ENCODE assay signal across 8 cellular contexts in the genomic region with DNA sequence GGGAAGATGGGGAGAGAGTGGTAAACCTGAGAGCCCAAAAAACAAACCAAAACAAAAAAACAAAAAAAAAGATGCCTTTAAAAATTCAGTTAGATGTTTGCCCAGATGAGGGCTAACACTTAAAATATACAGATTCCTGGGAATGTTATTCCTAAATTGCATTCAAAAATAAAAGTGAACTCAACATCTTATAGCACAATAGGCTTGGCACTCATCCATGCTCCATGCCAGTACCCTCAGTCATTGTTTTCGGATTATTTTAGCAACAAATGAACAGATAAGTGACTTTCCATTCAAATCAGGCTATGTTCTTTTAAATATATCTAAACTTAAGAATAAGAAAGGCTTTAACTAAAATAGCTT. TPM values are rescaled to one million over a fixed set of nuclear protein-coding genes. Genes with fewer than 3 reads are reported as not detected.
A peak's percentile ranks its signal among the peaks of the same experiment; 100 is the strongest.
DNase-seq lines count a peak whose midpoint lies in the region; TF ChIP-seq lines count a peak whose summit lies in the region.

No MANE protein-coding gene starts in this region.

- DNase-seq in activated naive CD4-positive, alpha-beta T cell treated with anti-CD3 and anti-CD28 coated beads, Interleukin-2, amount 10 ng/mL, durations not matched to agents 7 days and 5 days: no peak
- DNase-seq in activated naive CD4-positive, alpha-beta T cell treated with Interleukin-2 at 50 U/mL for 16 hours: no peak
- peak; percentile 59 for DNase-seq in adipocyte (ENCODE audit: low read depth)
- no peak for DNase-seq in type B pancreatic cell (ENCODE audit: extremely low spot score, unreplicated experiment)
- DNase-seq in retina: no peak
- no peak for DNase-seq in GOT3 (lab: John Stamatoyannopoulos, UW)
- no peak for DNase-seq in activated CD4-positive, alpha-beta T cell treated with anti-CD3 and anti-CD28 coated beads, Interleukin-2, amount 50 U/mL, for 1 hour

- peaks cover 72% of the 10 kb centered on the region for H3K4me1 Mint-ChIP-seq in activated naive CD4-positive, alpha-beta T cell treated with anti-CD3 and anti-CD28 coated beads, Interleukin-2, amount 10 ng/mL, durations not matched to agents 7 days and 5 days
- H3K4me1 Mint-ChIP-seq in type B pancreatic cell (ENCODE audit: unreplicated experiment): peaks cover 64% of the 10 kb centered on the region

- H3K36me3 Mint-ChIP-seq in activated naive CD4-positive, alpha-beta T cell treated with anti-CD3 and anti-CD28 coated beads, Interleukin-2, amount 10 ng/mL, durations not matched to agents 7 days and 5 days: peaks cover 37% of the 10 kb centered on the region
- H3K36me3 Mint-ChIP-seq in type B pancreatic cell: peaks cover 6% of the 10 kb centered on the region

- CTCF ChIA-PET in activated naive CD4-positive, alpha-beta T cell treated with anti-CD3 and anti-CD28 coated beads, Interleukin-2, amount 10 ng/mL, durations not matched to agents 7 days and 5 days (lab: Charles Lee): interaction anchor here (1.6 to 3.0 kb wide), 2 partner anchors 109 to 238 kb away, joined by 4 to 6 read pairs; no protein-coding TSS in a partner anchor

- H3K36me3 ChIP-seq in adipocyte (ENCODE audit: control insufficient read depth, insufficient read depth, low read length, severe bottlenecking): no peaks in the 10 kb centered on the region
- no peaks in the 10 kb centered on the region for H3K36me3 ChIP-seq in liver (ENCODE audit: control insufficient read depth in 4 of 4, insufficient read depth in 3 of 4, low read depth in 1 of 4, low read length in 3 of 4)

- no peak for TF ChIP-seq RAD21 in liver (IDR thresholded peaks at IDR 0.05)

- peak overlapping the region; percentile 97 for H3K27ac Mint-ChIP-seq in activated naive CD4-positive, alpha-beta T cell treated with anti-CD3 and anti-CD28 coated beads, Interleukin-2, amount 10 ng/mL, durations not matched to agents 7 days and 5 days
- peak overlapping the region; percentile 89 for H3K27ac Mint-ChIP-seq in type B pancreatic cell

- H3K4me1 ChIP-seq in adipocyte (ENCODE audit: control insufficient read depth, insufficient read depth, low read length): peaks cover 68% of the 10 kb centered on the region
- H3K4me1 ChIP-seq in liver (ENCODE audit: control insufficient read depth in 4 of 4, insufficient read depth in 4 of 4, low read length in 3 of 4): peaks cover 19 to 77% (median 64%) of the 10 kb centered on the region in 4 donors

- no peaks in the 10 kb centered on the region for H3K9me3 Mint-ChIP-seq in activated naive CD4-positive, alpha-beta T cell treated with anti-CD3 and anti-CD28 coated beads, Interleukin-2, amount 10 ng/mL, durations not matched to agents 7 days and 5 days
- no peaks in the 10 kb centered on the region for H3K9me3 Mint-ChIP-seq in type B pancreatic cell

- peaks cover 7% of the 10 kb centered on the region for H3K27me3 Mint-ChIP-seq in activated naive CD4-positive, alpha-beta T cell treated with anti-CD3 and anti-CD28 coated beads, Interleukin-2, amount 10 ng/mL, durations not matched to agents 7 days and 5 days
- H3K27me3 Mint-ChIP-seq in type B pancreatic cell: no peaks in the 10 kb centered on the region

- H3K4me3 ChIP-seq in adipocyte (ENCODE audit: low read length) (peak overlapping the region; percentile 92), liver (ENCODE audit: low read depth in 1 of 3, low read length in 3 of 3) (no peak overlapping the region)

- H3K9me3 ChIP-seq in adipocyte (ENCODE audit: control insufficient read depth, low read length): no peaks in the 10 kb centered on the region
- no peaks in the 10 kb centered on the region for H3K9me3 ChIP-seq in liver (ENCODE audit: control insufficient read depth in 4 of 4, low read length in 3 of 4)

- 71% methylated on average over 1 of the region's 1 CpG for WGBS in liver

- peak overlapping the region; percentile 72 to 86 for H3K27ac ChIP-seq in liver (ENCODE audit: low read depth in 1 of 2, low read length in 2 of 2)

- peak overlapping the region; percentile 93 for H3K4me3 Mint-ChIP-seq in activated naive CD4-positive, alpha-beta T cell treated with anti-CD3 and anti-CD28 coated beads, Interleukin-2, amount 10 ng/mL, durations not matched to agents 7 days and 5 days
- peak overlapping the region; percentile 97 for H3K4me3 Mint-ChIP-seq in type B pancreatic cell

- no peaks in the 10 kb centered on the region for H3K27me3 ChIP-seq in adipocyte (replicated peaks; ENCODE audit: control insufficient read depth, insufficient read depth, low read length)
- H3K27me3 ChIP-seq in liver (ENCODE audit: control insufficient read depth in 4 of 4, insufficient read depth in 4 of 4, low read length in 3 of 4): no peaks in the 10 kb centered on the region

- peak overlapping the region; percentile 92 for H3K9ac ChIP-seq in adipocyte (ENCODE audit: low read length)
- no peak overlapping the region for H3K9ac ChIP-seq in liver (ENCODE audit: low read depth in 1 of 2, low read length in 2 of 2)

- TF ChIP-seq CTCF in liver (IDR thresholded peaks at IDR 0.05; ENCODE audit: low read depth, low read length, missing input control) (no peak), type B pancreatic cell (conservative IDR thresholded peaks at IDR 0.05) (no peak)

TF ChIP-seq in liver, 16 proteins besides CTCF, POLR2A, EP300 and RAD21:
- TF ChIP-seq HNF4G (IDR thresholded peaks at IDR 0.05) (no peak), RXRA (IDR thresholded peaks at IDR 0.05) (no peak), SP1 (IDR thresholded peaks at IDR 0.05) (no peak), NR2F2 (IDR thresholded peaks at IDR 0.05) (no peak)
- TF ChIP-seq, protein P1, sequence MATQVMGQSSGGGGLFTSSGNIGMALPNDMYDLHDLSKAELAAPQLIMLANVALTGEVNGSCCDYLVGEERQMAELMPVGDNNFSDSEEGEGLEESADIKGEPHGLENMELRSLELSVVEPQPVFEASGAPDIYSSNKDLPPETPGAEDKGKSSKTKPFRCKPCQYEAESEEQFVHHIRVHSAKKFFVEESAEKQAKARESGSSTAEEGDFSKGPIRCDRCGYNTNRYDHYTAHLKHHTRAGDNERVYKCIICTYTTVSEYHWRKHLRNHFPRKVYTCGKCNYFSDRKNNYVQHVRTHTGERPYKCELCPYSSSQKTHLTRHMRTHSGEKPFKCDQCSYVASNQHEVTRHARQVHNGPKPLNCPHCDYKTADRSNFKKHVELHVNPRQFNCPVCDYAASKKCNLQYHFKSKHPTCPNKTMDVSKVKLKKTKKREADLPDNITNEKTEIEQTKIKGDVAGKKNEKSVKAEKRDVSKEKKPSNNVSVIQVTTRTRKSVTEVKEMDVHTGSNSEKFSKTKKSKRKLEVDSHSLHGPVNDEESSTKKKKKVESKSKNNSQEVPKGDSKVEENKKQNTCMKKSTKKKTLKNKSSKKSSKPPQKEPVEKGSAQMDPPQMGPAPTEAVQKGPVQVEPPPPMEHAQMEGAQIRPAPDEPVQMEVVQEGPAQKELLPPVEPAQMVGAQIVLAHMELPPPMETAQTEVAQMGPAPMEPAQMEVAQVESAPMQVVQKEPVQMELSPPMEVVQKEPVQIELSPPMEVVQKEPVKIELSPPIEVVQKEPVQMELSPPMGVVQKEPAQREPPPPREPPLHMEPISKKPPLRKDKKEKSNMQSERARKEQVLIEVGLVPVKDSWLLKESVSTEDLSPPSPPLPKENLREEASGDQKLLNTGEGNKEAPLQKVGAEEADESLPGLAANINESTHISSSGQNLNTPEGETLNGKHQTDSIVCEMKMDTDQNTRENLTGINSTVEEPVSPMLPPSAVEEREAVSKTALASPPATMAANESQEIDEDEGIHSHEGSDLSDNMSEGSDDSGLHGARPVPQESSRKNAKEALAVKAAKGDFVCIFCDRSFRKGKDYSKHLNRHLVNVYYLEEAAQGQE (IDR thresholded peaks at IDR 0.05): no peak

RNA-seq across cellular contexts. Expression of a gene that starts 3.7 kb away (rescaled TPM):
- 100 to 1,000 TPM in 1 of 2 donors, 10 to 100 TPM in 1; 80.8 to 128 TPM for total RNA-seq in liver
- 10 to 100 TPM; 68.6 to 84.5 TPM for polyA plus RNA-seq in liver
- 374 and 695 TPM in 2 replicates for total RNA-seq in type B pancreatic cell (ENCODE audit: low replicate concordance)
